8 cellular contexts compared by ENCODE assay signal in the genomic region with DNA sequence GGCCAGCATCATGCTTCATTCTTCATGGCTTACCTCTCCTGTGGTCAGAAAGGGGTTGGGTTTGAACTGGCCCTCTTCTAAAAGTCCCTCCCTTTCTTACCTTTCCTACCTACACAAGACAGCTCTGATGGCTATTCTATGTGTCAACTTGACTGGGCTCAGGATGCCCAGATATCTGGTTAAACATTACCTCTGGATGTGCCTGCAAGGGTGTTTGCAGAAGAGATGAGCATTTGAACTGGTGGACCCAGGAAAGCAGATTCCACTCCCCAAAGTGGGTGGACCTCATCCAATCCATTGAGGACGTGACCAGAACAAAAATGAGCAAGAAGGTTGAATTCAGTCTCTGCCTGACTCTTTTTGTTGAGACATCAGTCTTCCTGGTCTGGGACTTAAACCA.
"Had no signal": no experiment of that assay in that cellular context is flagged by ENCODE, and none has a peak within 500 bp of the region (broad histone marks: within the 10 kb centered on the region; RNA-seq: fewer than 3 reads in every experiment).

No MANE protein-coding gene starts in this region.

- H3K4me1 Mint-ChIP-seq: IgD-negative memory B cell had no signal

- H3K4me3 Mint-ChIP-seq: IgD-negative memory B cell had no signal

- FAIRE-seq: HTR-8/SVneo, K562 had no signal

- H3K4me2 ChIP-seq: KMS-11 had no signal

- H3K27ac ChIP-seq: HL-60, KMS-11 had no signal

- H3K27ac Mint-ChIP-seq: IgD-negative memory B cell had no signal

- ATAC-seq: K562 had no signal

- H3K9ac ChIP-seq: KMS-11 had no signal

- H3K4me3 ChIP-seq: K562 had no signal

- DNase-seq: IMR-90, KBM-7, KG1 had no signal
